Comparison of ENCODE assay signal across 25 cellular contexts in the genomic region with DNA sequence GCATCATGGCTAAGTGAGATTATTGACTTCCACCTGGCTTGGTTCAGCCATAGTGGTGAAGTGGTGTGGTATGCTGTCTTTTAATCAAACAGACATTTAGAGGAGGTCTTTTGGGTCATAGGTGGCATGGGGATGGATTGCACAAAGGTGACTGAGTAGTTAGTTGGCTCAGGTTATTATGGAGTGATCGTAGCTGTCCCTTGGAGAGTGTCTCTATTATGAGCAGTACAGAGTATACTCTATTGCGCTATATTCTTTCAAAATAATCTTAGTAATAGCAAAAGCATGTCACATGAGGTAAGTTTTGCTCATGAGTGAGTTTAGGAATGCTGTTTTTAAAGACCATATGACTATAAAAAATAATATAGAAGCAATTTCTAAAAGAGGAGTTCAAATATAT.
DNase-seq lines count a peak whose midpoint lies in the region; ATAC-seq and TF ChIP-seq lines count a peak whose summit lies in the region.
"Had no signal": no experiment of that assay in that cellular context is flagged by ENCODE, and none has a peak within 500 bp of the region (broad histone marks: within the 10 kb centered on the region; RNA-seq: fewer than 3 reads in every experiment).

No MANE protein-coding gene starts in this region.

- H3K36me3 ChIP-seq in SJCRH30, result no peaks in the 10 kb centered on the region
- H3K36me3 ChIP-seq: BE2C, heart left ventricle, prostate gland, suprapubic skin had no signal

- DNase-seq in AG04450 (ENCODE audit: low read depth, low spot score) (no peak), HFFc6 (peak; percentile 28), chondrocyte (ENCODE audit: low spot score) (no peak), left lobe of liver (ENCODE audit: low spot score) (no peak), SJCRH30 (no peak), NCI-H2081 treated with DMSO at 0.1 percent for 48 hours (lab: John Stamatoyannopoulos, UW) (no peak), NCI-H510A (lab: John Stamatoyannopoulos, UW) (no peak)
- DNase-seq: activated CD4-positive, CD25-positive, alpha-beta regulatory T cell treated with anti-CD3 and anti-CD28 coated beads, Interleukin-2, amount 50 U/mL, for 72 hours; activated CD8-positive, alpha-beta T cell treated with anti-CD3 and anti-CD28 coated beads, Interleukin-2, amount 10 ng/mL, durations not matched to agents 7 days and 5 days; activated gamma-delta T cell; activated naive CD8-positive, alpha-beta T cell treated with anti-CD3 and anti-CD28 coated beads, Interleukin-2, amount 10 ng/mL, durations not matched to agents 7 days and 5 days; activated T-cell treated with anti-CD3 and anti-CD28 coated beads for 4 hours; BE2C; cerebellar nuclear complex; DMS153; H7; heart left ventricle; left cardiac atrium; NCI-H1436; SK-N-SH; stimulated activated naive CD4-positive, alpha-beta T cell; T-helper 17 cell had no signal

- no peak overlapping the region for H3K4me3 ChIP-seq in AG04450 (ENCODE audit: low read depth, low read length)
- H3K4me3 ChIP-seq in SJCRH30, result no peak overlapping the region
- H3K4me3 ChIP-seq: heart left ventricle, prostate gland, suprapubic skin had no signal

- H3K4me1 ChIP-seq in SJCRH30, result no peaks in the 10 kb centered on the region
- H3K4me1 ChIP-seq: prostate gland, suprapubic skin had no signal

- CTCF ChIA-PET in AG04450 (lab: Charles Lee), result no interaction called here

- H3K9me3 Mint-ChIP-seq in HFFc6 (no peaks in the 10 kb centered on the region), chondrocyte (ENCODE audit: low read depth) (no peaks in the 10 kb centered on the region)
- H3K9me3 Mint-ChIP-seq: activated naive CD8-positive, alpha-beta T cell treated with anti-CD3 and anti-CD28 coated beads, Interleukin-2, amount 10 ng/mL, durations not matched to agents 7 days and 5 days had no signal

- H3K27me3 ChIP-seq in AG04450 (ENCODE audit: control insufficient read depth, insufficient read depth, low read length) (no peaks in the 10 kb centered on the region), SJCRH30 (no peaks in the 10 kb centered on the region)
- H3K27me3 ChIP-seq: BE2C, heart left ventricle, suprapubic skin had no signal

- no peak for TF ChIP-seq CTCF in AG04450 (IDR thresholded peaks at IDR 0.05; ENCODE audit: low read depth, low read length)
- TF ChIP-seq CTCF in HFFc6 (IDR thresholded peaks at IDR 0.05), result no peak
- no peak for TF ChIP-seq CTCF in chondrocyte (IDR thresholded peaks at IDR 0.05)

- H3K27ac Mint-ChIP-seq in HFFc6 (peak overlapping the region; percentile 59), chondrocyte (ENCODE audit: unreplicated experiment) (peak overlapping the region; percentile 79)
- H3K27ac Mint-ChIP-seq: activated CD8-positive, alpha-beta T cell treated with anti-CD3 and anti-CD28 coated beads, Interleukin-2, amount 10 ng/mL, durations not matched to agents 7 days and 5 days; activated naive CD8-positive, alpha-beta T cell treated with anti-CD3 and anti-CD28 coated beads, Interleukin-2, amount 10 ng/mL, durations not matched to agents 7 days and 5 days; T-helper 17 cell had no signal

- H3K9me3 ChIP-seq in AG04450 (ENCODE audit: control insufficient read depth, insufficient read depth, low read length) (no peaks in the 10 kb centered on the region), SJCRH30 (replicated peaks) (no peaks in the 10 kb centered on the region)
- H3K9me3 ChIP-seq: BE2C, heart left ventricle, prostate gland, SK-N-SH, suprapubic skin had no signal

- H3K27ac ChIP-seq in AG04450 (ENCODE audit: low read depth, low read length), result peak overlapping the region; percentile 63
- H3K27ac ChIP-seq in SJCRH30, result no peak overlapping the region
- H3K27ac ChIP-seq: heart left ventricle, prostate gland, suprapubic skin had no signal

- ATAC-seq in left lobe of liver, result peak; percentile 18
- no peak for ATAC-seq in GM19035 (IDR thresholded peaks at IDR 0.05; ENCODE audit: unreplicated experiment)
- ATAC-seq: activated CD8-positive, alpha-beta T cell treated with anti-CD3 and anti-CD28 coated beads, Interleukin-2, amount 10 ng/mL, durations not matched to agents 7 days and 5 days; heart left ventricle; left cardiac atrium; T-helper 17 cell had no signal

- H3K4me1 Mint-ChIP-seq in HFFc6 (ENCODE audit: low read depth), result peaks cover 47% of the 10 kb centered on the region
- peaks cover 8% of the 10 kb centered on the region for H3K4me1 Mint-ChIP-seq in chondrocyte (ENCODE audit: low read depth)
- H3K4me1 Mint-ChIP-seq: activated naive CD8-positive, alpha-beta T cell treated with anti-CD3 and anti-CD28 coated beads, Interleukin-2, amount 10 ng/mL, durations not matched to agents 7 days and 5 days; T-helper 17 cell had no signal

- H3K27me3 Mint-ChIP-seq in HFFc6 (ENCODE audit: insufficient read depth) (no peaks in the 10 kb centered on the region), chondrocyte (ENCODE audit: low read depth) (no peaks in the 10 kb centered on the region)

- H3K4me3 Mint-ChIP-seq in HFFc6 (peak overlapping the region; percentile 20; the same call in 1 of the 2 replicates), chondrocyte (ENCODE audit: unreplicated experiment) (no peak overlapping the region)
- H3K4me3 Mint-ChIP-seq: activated CD8-positive, alpha-beta T cell treated with anti-CD3 and anti-CD28 coated beads, Interleukin-2, amount 10 ng/mL, durations not matched to agents 7 days and 5 days; activated naive CD8-positive, alpha-beta T cell treated with anti-CD3 and anti-CD28 coated beads, Interleukin-2, amount 10 ng/mL, durations not matched to agents 7 days and 5 days; T-helper 17 cell had no signal

- H3K36me3 Mint-ChIP-seq in HFFc6 (ENCODE audit: low read depth) (peaks cover 4% of the 10 kb centered on the region; the same call in 1 of the 2 replicates), chondrocyte (ENCODE audit: low read depth) (no peaks in the 10 kb centered on the region)
- H3K36me3 Mint-ChIP-seq: activated naive CD8-positive, alpha-beta T cell treated with anti-CD3 and anti-CD28 coated beads, Interleukin-2, amount 10 ng/mL, durations not matched to agents 7 days and 5 days had no signal

- POLR2A ChIA-PET in AG04450 (lab: Yijun Ruan, JAX), result no interaction called here
